9 cellular contexts compared by ENCODE assay signal in the genomic region with DNA sequence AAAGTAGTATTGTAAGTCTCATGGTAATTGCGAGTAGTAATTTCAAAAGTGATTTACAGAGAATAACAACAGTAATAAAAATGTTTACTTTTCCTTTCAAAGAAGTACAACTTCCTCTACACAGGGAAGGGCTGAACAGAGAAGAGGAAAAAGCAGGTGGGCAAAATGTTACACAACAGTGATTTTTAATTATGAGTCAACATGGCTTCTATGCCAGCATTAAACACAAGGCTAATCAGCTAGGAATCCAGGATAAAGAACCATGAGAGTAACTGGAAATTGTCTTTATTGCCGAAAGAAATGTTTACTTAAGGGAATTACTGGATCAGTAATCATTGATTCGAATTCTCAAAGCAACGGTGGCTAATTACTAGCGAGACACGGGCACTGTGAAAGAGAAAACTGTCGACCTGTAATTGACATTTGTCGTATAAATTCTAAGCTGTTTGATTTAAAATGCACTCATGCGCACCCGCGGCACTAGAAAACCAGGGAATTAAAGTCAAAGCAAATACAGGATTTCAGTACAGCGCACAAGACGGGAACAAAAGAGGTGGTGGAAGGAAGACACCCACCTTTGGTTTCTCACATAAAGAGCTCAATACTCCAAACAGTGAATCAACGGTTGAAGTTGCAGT. TPM values are rescaled to one million over a fixed set of nuclear protein-coding genes. Genes with fewer than 3 reads are reported as not detected.
DNase-seq lines count a peak whose midpoint lies in the region; ATAC-seq and TF ChIP-seq lines count a peak whose summit lies in the region.
"Had no signal": no experiment of that assay in that cellular context is flagged by ENCODE, and none has a peak within 500 bp of the region (broad histone marks: within the 10 kb centered on the region; RNA-seq: fewer than 3 reads in every experiment).

No MANE protein-coding gene starts in this region.

- peaks cover 21% of the 10 kb centered on the region for H3K4me1 Mint-ChIP-seq in CD8-positive, alpha-beta T cell (ENCODE audit: low read depth)

- peaks cover 29% of the 10 kb centered on the region for H3K4me1 ChIP-seq in CD8-positive, alpha-beta T cell (ENCODE audit: insufficient read depth, low read length)
- peaks cover 19% of the 10 kb centered on the region for H3K4me1 ChIP-seq in PC-3 (ENCODE audit: insufficient read depth, low read length)
- H3K4me1 ChIP-seq in urinary bladder (ENCODE audit: insufficient read depth): no peaks in the 10 kb centered on the region

- no peak for TF ChIP-seq CTCF in CD8-positive, alpha-beta T cell (IDR thresholded peaks at IDR 0.05)
- no peak for TF ChIP-seq CTCF in PC-3 (conservative IDR thresholded peaks at IDR 0.05; ENCODE audit: low read depth, low read length)

- H3K9me2 ChIP-seq in PC-3 (replicated peaks; ENCODE audit: low read length): no peaks in the 10 kb centered on the region

- no peaks in the 10 kb centered on the region for H4K20me1 ChIP-seq in PC-3 (ENCODE audit: low read length)

- intact Hi-C loops in CD8-positive, alpha-beta T cell (cut with DNase I, micrococcal nuclease): loop anchor here (1.0 to 2.0 kb wide), 6 partner anchors 16 to 289 kb away; a partner anchor contains a TSS
- intact Hi-C loops in PC-3 (cut with micrococcal nuclease): loop anchor here (1.0 to 10.0 kb wide), 4 partner anchors 16 to 201 kb away; a partner anchor contains a TSS

- H3K9me3 ChIP-seq in CD8-positive, alpha-beta T cell (ENCODE audit: low read length): no peaks in the 10 kb centered on the region
- H3K9me3 ChIP-seq in PC-3 (ENCODE audit: low read length): no peaks in the 10 kb centered on the region

- no peak for DNase-seq in CD8-positive, alpha-beta T cell
- DNase-seq in PC-3 (peak; percentile 84), dermis blood vessel endothelial cell (peak; percentile 51), midbrain (lab: John Stamatoyannopoulos, UW) (peak; percentile 43)

- H3F3A ChIP-seq in PC-3 (ENCODE audit: low read length, unreplicated experiment): peaks cover 11% of the 10 kb centered on the region

- H3K36me3 ChIP-seq in CD8-positive, alpha-beta T cell (ENCODE audit: insufficient read depth, low read length): no peaks in the 10 kb centered on the region
- no peaks in the 10 kb centered on the region for H3K36me3 ChIP-seq in PC-3 (ENCODE audit: low read depth, low read length)
- H3K36me3 ChIP-seq in urinary bladder (ENCODE audit: insufficient read depth): no peaks in the 10 kb centered on the region

- H2AFZ ChIP-seq in PC-3 (ENCODE audit: low read length): peak overlapping the region; percentile 81

- H3K4me3 ChIP-seq in CD8-positive, alpha-beta T cell (ENCODE audit: low read depth, low read length): peak overlapping the region; percentile 64
- H3K4me3 ChIP-seq in PC-3 (ENCODE audit: low read length) (peak overlapping the region; percentile 83), urinary bladder (ENCODE audit: low read depth, low read length) (peak overlapping the region; percentile 92)

- peak overlapping the region; percentile 59 for H3K27ac ChIP-seq in CD8-positive, alpha-beta T cell (ENCODE audit: low read depth, low read length)
- H3K27ac ChIP-seq in PC-3 (ENCODE audit: low read length) (peak overlapping the region; percentile 78), urinary bladder (ENCODE audit: low read depth) (peak overlapping the region; percentile 96)

- H3K36me3 Mint-ChIP-seq in CD8-positive, alpha-beta T cell: peaks cover 9% of the 10 kb centered on the region

- 6% methylated on average over 14 of the region's 14 CpGs for WGBS in urinary bladder

- H3K9ac ChIP-seq in PC-3 (ENCODE audit: low read length): peak overlapping the region; percentile 93

- no peaks in the 10 kb centered on the region for H3K27me3 Mint-ChIP-seq in CD8-positive, alpha-beta T cell (ENCODE audit: low read depth)

- H3K27ac Mint-ChIP-seq in CD8-positive, alpha-beta T cell: peak overlapping the region; percentile 88

- CTCF ChIA-PET in CD8-positive, alpha-beta T cell (lab: Charles Lee): interaction anchor here (0.8 to 4.6 kb wide), 9 partner anchors 10 to 290 kb away, joined by 3 to 74 read pairs (median 4); a partner anchor contains a TSS
- CTCF ChIA-PET in PC-3 (lab: Charles Lee): interaction anchor here (0.6 to 1.8 kb wide), 4 partner anchors 31 to 135 kb away, joined by 3 to 11 read pairs (median 5); no protein-coding TSS in a partner anchor

- H3K9me3 Mint-ChIP-seq in CD8-positive, alpha-beta T cell: no peaks in the 10 kb centered on the region

- POLR2A ChIA-PET in CD8-positive, alpha-beta T cell (lab: Charles Lee): interaction anchor here (0.7 to 4.8 kb wide), 8 partner anchors 9 to 290 kb away, joined by 3 to 85 read pairs (median 19); a partner anchor contains a TSS
- POLR2A ChIA-PET in PC-3 (lab: Charles Lee; ENCODE audit: unreplicated experiment): interaction anchor here (0.6 to 1.0 kb wide), 5 partner anchors 20 to 198 kb away, joined by 3 to 11 read pairs (median 3); a partner anchor contains a TSS

- H3K27me3 ChIP-seq in CD8-positive, alpha-beta T cell (ENCODE audit: insufficient read depth, low read length): no peaks in the 10 kb centered on the region
- no peaks in the 10 kb centered on the region for H3K27me3 ChIP-seq in PC-3 (ENCODE audit: low read length)

- ATAC-seq in CD8-positive, alpha-beta T cell: no peak
- ATAC-seq in HG02678 (IDR thresholded peaks at IDR 0.05; ENCODE audit: unreplicated experiment) (peak; percentile 1), PC-3 (peak; percentile 12), GM18517 (IDR thresholded peaks at IDR 0.05; ENCODE audit: unreplicated experiment) (no peak)
- ATAC-seq in activated CD4-positive, CD25-positive, alpha-beta regulatory T cell treated with anti-CD3 and anti-CD28 coated beads, Interleukin-2, amount 50 U/mL, for 24 hours: no peak

- H3K4me2 ChIP-seq in PC-3 (ENCODE audit: low read length): peak overlapping the region; percentile 90

- H3K4me3 Mint-ChIP-seq in CD8-positive, alpha-beta T cell: peak overlapping the region; percentile 93

- peaks cover 30% of the 10 kb centered on the region for H3K79me2 ChIP-seq in PC-3 (ENCODE audit: low read length)

- TSS peak; percentile 88 for BruUV-seq in PC-3 (replicated peaks; lab: Mats Ljungman, UMichigan)

RNA-seq across cellular contexts. Expression of a gene that starts 15.5 kb away (rescaled TPM):
- total RNA-seq in CD8-positive, alpha-beta T cell: 10 to 100 TPM; 21.6 to 23.1 TPM
- total RNA-seq in PC-3 (2014; rRNA removed) (27.8 and 38.5 TPM in 2 replicates), dermis blood vessel endothelial cell (20.8 and 27.1 TPM in 2 replicates), urinary bladder (17.5 TPM)
- 25.5 TPM for polyA plus RNA-seq in urinary bladder

RNA-seq across cellular contexts. Expression of a gene that starts 17.9 kb away (rescaled TPM):
- total RNA-seq in CD8-positive, alpha-beta T cell: 10 to 100 TPM; 18.4 to 26.5 TPM
- total RNA-seq in PC-3 (2014; rRNA removed) (22.1 and 25.6 TPM in 2 replicates), dermis blood vessel endothelial cell (50.7 and 58.9 TPM in 2 replicates), urinary bladder (137 TPM)
- polyA plus RNA-seq in urinary bladder: 23.6 TPM

RNA-seq across cellular contexts. Expression of a gene that starts 37.5 kb away (rescaled TPM):
- total RNA-seq in CD8-positive, alpha-beta T cell: 1 to 10 TPM in 1 of 2 experiments, under 1 TPM in 1; 0.38 to 1.3 TPM
- total RNA-seq in PC-3 (2014; rRNA removed): not detected in 2 replicates
- not detected in 2 replicates for total RNA-seq in dermis blood vessel endothelial cell
- 4.5 TPM for total RNA-seq in urinary bladder
- 6.9 TPM for polyA plus RNA-seq in urinary bladder
- total RNA-seq: SK-MEL-5 had no signal

Comparison
In these comparisons a context has a peak if more than half of its experiments do, and no peak if none do; other contexts are left out.
1. ATAC-seq: peak in HG02678 (single experiment) and PC-3 (single experiment); none in CD8-positive, alpha-beta T cell (single experiment), GM18517 (single experiment) and activated CD4-positive, CD25-positive, alpha-beta regulatory T cell treated with anti-CD3 and anti-CD28 coated beads, Interleukin-2, amount 50 U/mL, for 24 hours (0 of 2).
2. DNase-seq: peak in PC-3 (single experiment), dermis blood vessel endothelial cell (single experiment) and midbrain (single experiment); none in CD8-positive, alpha-beta T cell (0 of 7).
3. Peak in every context shown above with its lines, with median percentiles within 50 percentile points of each other: H3K27ac ChIP-seq and H3K4me3 ChIP-seq.